In the genomic region with DNA sequence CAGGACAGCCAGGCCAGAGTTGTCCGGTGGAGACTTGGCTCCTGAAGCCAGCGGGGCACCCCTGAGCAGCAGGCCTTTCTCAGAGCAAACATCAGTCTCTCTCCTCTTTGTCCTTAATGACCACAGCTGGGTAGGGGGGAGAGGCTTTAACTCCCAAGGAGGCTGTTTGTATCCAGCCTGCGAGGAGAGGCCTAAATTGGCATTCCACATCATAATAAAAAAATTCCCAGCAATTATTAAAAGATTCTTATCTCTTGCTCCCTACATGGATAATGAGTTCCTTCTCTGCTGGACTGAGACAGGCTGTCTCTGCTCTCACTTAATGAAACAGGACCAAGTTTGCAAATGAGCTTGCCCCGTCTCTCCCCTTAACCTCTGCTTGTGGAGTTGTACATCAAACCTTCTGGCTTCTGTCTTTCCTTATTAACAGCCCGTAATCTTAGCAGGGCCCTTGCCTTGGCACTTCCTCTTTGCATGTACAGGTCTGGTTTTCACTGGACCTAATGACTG, we compare ENCODE assay signal across 13 cellular contexts.
A peak's percentile ranks its signal among the peaks of the same experiment; 100 is the strongest.
DNase-seq lines count a peak whose midpoint lies in the region; ATAC-seq, FAIRE-seq and TF ChIP-seq lines count a peak whose summit lies in the region.
"Had no signal": no experiment of that assay in that cellular context is flagged by ENCODE, and none has a peak within 500 bp of the region (broad histone marks: within the 10 kb centered on the region; RNA-seq: fewer than 3 reads in every experiment).

No MANE protein-coding gene starts in this region.

- no peaks in the 10 kb centered on the region for H3K27me3 ChIP-seq in adipocyte (replicated peaks; ENCODE audit: control insufficient read depth, insufficient read depth, low read length)
- peaks cover 0 to 1% of the 10 kb centered on the region in 2 experiments for H3K27me3 ChIP-seq in mesenchymal stem cell (ENCODE audit: control insufficient read depth in 1 of 2, insufficient read depth in 1 of 2, low read length in 2 of 2)
- no peaks in the 10 kb centered on the region for H3K27me3 ChIP-seq in upper lobe of right lung
- H3K27me3 ChIP-seq in suprapubic skin: no peaks in the 10 kb centered on the region

- H3K9ac ChIP-seq in adipocyte (ENCODE audit: low read length) (peak overlapping the region; percentile 48), mesenchymal stem cell (ENCODE audit: low read length) (peak overlapping the region; percentile 48)

- no peak overlapping the region for H2BK120ac ChIP-seq in mesenchymal stem cell (ENCODE audit: low read depth, low read length)

- TF ChIP-seq POLR2A in suprapubic skin (IDR thresholded peaks at IDR 0.05): no peak

- no peaks in the 10 kb centered on the region for H3K36me3 ChIP-seq in HEK293 (ENCODE audit: control insufficient read depth in 2 of 2, insufficient read depth in 1 of 2, low read length in 2 of 2)
- no peaks in the 10 kb centered on the region for H3K36me3 ChIP-seq in adipocyte (ENCODE audit: control insufficient read depth, insufficient read depth, low read length, severe bottlenecking)
- H3K36me3 ChIP-seq in mesenchymal stem cell (ENCODE audit: control insufficient read depth in 1 of 2, insufficient read depth in 2 of 2, low read depth in 1 of 2, low read length in 2 of 2): no peaks in the 10 kb centered on the region
- no peaks in the 10 kb centered on the region for H3K36me3 ChIP-seq in upper lobe of right lung
- no peaks in the 10 kb centered on the region for H3K36me3 ChIP-seq in suprapubic skin

- H3K4me2 ChIP-seq in mesenchymal stem cell (ENCODE audit: low read length, poor library complexity, severe bottlenecking): no peak overlapping the region

- H4K8ac ChIP-seq in mesenchymal stem cell (ENCODE audit: low read length): no peak overlapping the region

- no peak overlapping the region for H3K4ac ChIP-seq in mesenchymal stem cell (ENCODE audit: low read depth in 1 of 2, low read length in 2 of 2)

- intact Hi-C loops in upper lobe of right lung (cut with DNase I): no loop called here

- H2BK12ac ChIP-seq in mesenchymal stem cell (ENCODE audit: low read length in 2 of 2): no peak overlapping the region

- DNase-seq in adipocyte (ENCODE audit: low read depth) (no peak), mesenchymal stem cell (no peak), upper lobe of right lung (no peak), NCI-H526 (lab: John Stamatoyannopoulos, UW) (no peak), GM19239 (ENCODE audit: insufficient read length, low spot score) (no peak), suprapubic skin (ENCODE audit: low spot score in 2 of 2) (no peak)
- DNase-seq: activated CD4-positive, alpha-beta T cell treated with anti-CD3 and anti-CD28 coated beads, Interleukin-2, amount 50 U/mL, for 4 hours; Caco-2; foreskin melanocyte; NCI-H1092 treated with DMSO at 0.1 percent for 48 hours; NCI-H446 treated with DMSO at 0.1 percent for 48 hours; right cardiac atrium had no signal

- no peak overlapping the region for H4K91ac ChIP-seq in mesenchymal stem cell (ENCODE audit: low read length)

- H3K27ac ChIP-seq in HEK293 (ENCODE audit: extremely low read depth, low read depth, low read length) (no peak overlapping the region), mesenchymal stem cell (ENCODE audit: low read length, poor library complexity, severe bottlenecking) (no peak overlapping the region), upper lobe of right lung (peak overlapping the region; percentile 5), suprapubic skin (no peak overlapping the region)

- no peak overlapping the region for H3K23ac ChIP-seq in mesenchymal stem cell (ENCODE audit: low read length in 2 of 2)

- TF ChIP-seq EP300 in suprapubic skin (IDR thresholded peaks at IDR 0.05): no peak

- H3K4me1 ChIP-seq in HEK293 (ENCODE audit: control insufficient read depth, insufficient read depth, low read length) (peaks cover 6% of the 10 kb centered on the region; the same call in 1 of the 2 replicates), adipocyte (ENCODE audit: control insufficient read depth, insufficient read depth, low read length) (peaks cover 42% of the 10 kb centered on the region), mesenchymal stem cell (ENCODE audit: control insufficient read depth, insufficient read depth, low read depth, low read length) (peaks cover 11% of the 10 kb centered on the region), upper lobe of right lung (peaks cover 18% of the 10 kb centered on the region), suprapubic skin (peaks cover 26% of the 10 kb centered on the region)
- H3K4me1 ChIP-seq: Caco-2 had no signal

- POLR2A ChIA-PET in HEK293 (lab: Yijun Ruan, JAX): no interaction called here

- H2AFZ ChIP-seq in mesenchymal stem cell (ENCODE audit: low read depth, low read length): no peak overlapping the region

- H2AK5ac ChIP-seq in mesenchymal stem cell (ENCODE audit: low read length, severe bottlenecking): no peak overlapping the region

- FAIRE-seq in GM19239 (lab: Jason Lieb, UNC): no peak

- H3K79me1 ChIP-seq in mesenchymal stem cell (replicated peaks; ENCODE audit: low read length, poor library complexity, severe bottlenecking): no peaks in the 10 kb centered on the region

- H3K9me3 ChIP-seq in HEK293 (ENCODE audit: control insufficient read depth, insufficient read depth, low read depth, low read length) (no peaks in the 10 kb centered on the region), adipocyte (ENCODE audit: control insufficient read depth, low read length) (no peaks in the 10 kb centered on the region), mesenchymal stem cell (ENCODE audit: control insufficient read depth, low read length) (no peaks in the 10 kb centered on the region), upper lobe of right lung (no peaks in the 10 kb centered on the region), suprapubic skin (no peaks in the 10 kb centered on the region)
- H3K9me3 ChIP-seq: Caco-2 had no signal

- CTCF ChIA-PET in HEK293 (lab: Yijun Ruan, JAX): interaction anchor here (2.4 kb wide), 1 partner anchor 22 kb away, joined by 8 read pairs; no protein-coding TSS in a partner anchor

- H3K4me3 ChIP-seq in HEK293 (ENCODE audit: low read depth, low read length) (no peak overlapping the region), adipocyte (ENCODE audit: low read length) (no peak overlapping the region), mesenchymal stem cell (ENCODE audit: insufficient read depth in 1 of 2, low read depth in 1 of 2, low read length in 2 of 2) (no peak overlapping the region), upper lobe of right lung (no peak overlapping the region), suprapubic skin (no peak overlapping the region)

- WGBS in mesenchymal stem cell: 54% methylated on average over 3 of the region's 5 CpGs
- 60% methylated on average over 5 of the region's 5 CpGs for WGBS in suprapubic skin

- ATAC-seq in upper lobe of right lung: no peak

- TF ChIP-seq CTCF in HEK293 (tag by site-specific recombination; IDR thresholded peaks at IDR 0.05) (no peak), upper lobe of right lung (IDR thresholded peaks at IDR 0.05) (no peak), suprapubic skin (IDR thresholded peaks at IDR 0.05) (no peak)

- no peak overlapping the region for H2BK15ac ChIP-seq in mesenchymal stem cell (ENCODE audit: low read depth, poor library complexity, severe bottlenecking)

- H3K18ac ChIP-seq in mesenchymal stem cell (ENCODE audit: low read depth in 1 of 2, low read length in 2 of 2): no peak overlapping the region

- H2BK5ac ChIP-seq in mesenchymal stem cell (ENCODE audit: low read depth, low read length, poor library complexity, severe bottlenecking): no peak overlapping the region

- no peak overlapping the region for H3K14ac ChIP-seq in mesenchymal stem cell (ENCODE audit: low read length in 2 of 2)

TF ChIP-seq in HEK293, 187 proteins besides CTCF, POLR2A, EP300 and RAD21:
- TF ChIP-seq ZIC2 (tag by site-specific recombination; IDR thresholded peaks at IDR 0.05): peak; percentile 80
- TF ChIP-seq OSR2 (tag by site-specific recombination; IDR thresholded peaks at IDR 0.05): no peak
- TF ChIP-seq ZNF132 (tag by site-specific recombination; IDR thresholded peaks at IDR 0.05; ENCODE audit: borderline replicate concordance): no peak
TF ChIP-seq in HEK293: peak in this region for 1.
